In genomic region chr5:142863856-142864255, GRCh38 we compare ENCODE assay signal across 17 cellular contexts.
DNase-seq lines count a peak whose midpoint lies in the region; ATAC-seq, FAIRE-seq and TF ChIP-seq lines count a peak whose summit lies in the region.
"Had no signal": no experiment of that assay in that cellular context is flagged by ENCODE, and none has a peak within 500 bp of the region (broad histone marks: within the 10 kb centered on the region; RNA-seq: fewer than 3 reads in every experiment).

No MANE protein-coding gene starts in this region.

- dilution Hi-C loops in mammary epithelial cell (cut with HindIII; ENCODE audit: low sequenced_read_pairs), result no loop called here

- DNase-seq in MCF 10A (ENCODE audit: unreplicated experiment) (no peak), mammary epithelial cell (no peak), esophagus muscularis mucosa (ENCODE audit: extremely low spot score) (no peak), progenitor cell of endocrine pancreas (ENCODE audit: low spot score, unreplicated experiment) (no peak), GM12891 (ENCODE audit: insufficient read length, low spot score) (no peak), ascending aorta (ENCODE audit: low spot score in 2 of 2) (no peak)
- DNase-seq: activated CD4-positive, alpha-beta T cell treated with anti-CD3 and anti-CD28 coated beads for 1 hour; aorta; lower lobe of right lung; retina; upper lobe of right lung had no signal

- POLR2A ChIA-PET in MCF 10A (lab: Yijun Ruan, JAX), result interaction anchor here (1.0 to 2.3 kb wide), 2 partner anchors 93 to 143 kb away, joined by 3 to 9 read pairs; partner anchors contain the start of gene ARHGAP26

- H3K9ac ChIP-seq in mammary epithelial cell (ENCODE audit: insufficient read depth, low read length) (no peak overlapping the region), HUES64 (ENCODE audit: low read depth, low read length) (peak overlapping the region; percentile 15)

- peak overlapping the region; percentile 49 for H3K27ac Mint-ChIP-seq in MCF 10A (ENCODE audit: low read depth, unreplicated experiment)
- peak overlapping the region; percentile 43 for H3K27ac Mint-ChIP-seq in progenitor cell of endocrine pancreas

- no peaks in the 10 kb centered on the region for H3K79me2 ChIP-seq in mammary epithelial cell (ENCODE audit: insufficient read depth, low read length)

- no peak overlapping the region for H3K4me2 ChIP-seq in mammary epithelial cell (ENCODE audit: insufficient read depth, low read depth, low read length)

- H3K27ac ChIP-seq in mammary epithelial cell (ENCODE audit: insufficient read depth, low read depth, low read length), result no peak overlapping the region
- H3K27ac ChIP-seq in HUES64 (ENCODE audit: low read depth, low read length), result peak overlapping the region; percentile 80
- H3K27ac ChIP-seq in esophagus muscularis mucosa (replicated peaks in 1 of 4), result peak overlapping the region; percentile 4 to 76 (median 46)
- H3K27ac ChIP-seq in ascending aorta, result no peak overlapping the region
- H3K27ac ChIP-seq: lower lobe of right lung, RWPE1, upper lobe of right lung had no signal

- H3K27me3 Mint-ChIP-seq in MCF 10A (ENCODE audit: insufficient read depth, unreplicated experiment) (no peaks in the 10 kb centered on the region), progenitor cell of endocrine pancreas (no peaks in the 10 kb centered on the region)
- H3K27me3 Mint-ChIP-seq: dendritic cell treated with granulocyte-macrophage colony-stimulating factor and Interleukin-4, amounts not matched to agents 40 ng/mL and 50 ng/mL, for 4 days had no signal

- H3K4me1 Mint-ChIP-seq in MCF 10A (ENCODE audit: insufficient read depth, unreplicated experiment), result peaks cover 22% of the 10 kb centered on the region
- H3K4me1 Mint-ChIP-seq in progenitor cell of endocrine pancreas (ENCODE audit: low read depth), result peaks cover 40% of the 10 kb centered on the region

- H2AFZ ChIP-seq in mammary epithelial cell (ENCODE audit: low read depth, low read length), result no peak overlapping the region

- H3K36me3 Mint-ChIP-seq in MCF 10A (ENCODE audit: insufficient read depth, unreplicated experiment) (no peaks in the 10 kb centered on the region), progenitor cell of endocrine pancreas (ENCODE audit: insufficient read depth) (no peaks in the 10 kb centered on the region)

- TF ChIP-seq POLR2A in esophagus muscularis mucosa (IDR thresholded peaks at IDR 0.05; ENCODE audit: low read depth) (no peak), GM12891 (IDR thresholded peaks at IDR 0.05; ENCODE audit: low read depth, low read length) (no peak)

- intact Hi-C loops in MCF 10A (cut with micrococcal nuclease), result no loop called here
- intact Hi-C loops in mammary epithelial cell (cut with micrococcal nuclease), result no loop called here
- intact Hi-C loops in esophagus muscularis mucosa (cut with DNase I), result no loop called here
- intact Hi-C loops in ascending aorta (cut with DNase I), result loop anchor here (2.0 kb wide), 1 partner anchor 21 kb away; no protein-coding TSS in a partner anchor

- BruUV-seq in MCF 10A (replicated peaks; lab: Mats Ljungman, UMichigan) (no TSS peak), mammary epithelial cell (replicated peaks; lab: Mats Ljungman, UMichigan) (no TSS peak)

- no peak for ATAC-seq in HG02885 (IDR thresholded peaks at IDR 0.05; ENCODE audit: poor library complexity, unreplicated experiment)
- ATAC-seq: upper lobe of right lung had no signal

- H3K27me3 ChIP-seq in mammary epithelial cell (ENCODE audit: insufficient read depth, low read length) (no peaks in the 10 kb centered on the region), HUES64 (ENCODE audit: insufficient read depth, low read length) (no peaks in the 10 kb centered on the region), esophagus muscularis mucosa (no peaks in the 10 kb centered on the region), ascending aorta (no peaks in the 10 kb centered on the region)
- H3K27me3 ChIP-seq: upper lobe of right lung had no signal

- no peak for TF ChIP-seq CTCF in MCF 10A (IDR thresholded peaks at IDR 0.05; ENCODE audit: unreplicated experiment)
- no peak for TF ChIP-seq CTCF in mammary epithelial cell (conservative IDR thresholded peaks at IDR 0.05 in 1 of 2, IDR thresholded peaks at IDR 0.05 in 1 of 2; ENCODE audit: extremely low read depth in 1 of 2, insufficient read depth in 1 of 2, low read depth in 1 of 2, low read length in 2 of 2)
- no peak for TF ChIP-seq CTCF in esophagus muscularis mucosa (IDR thresholded peaks at IDR 0.05)
- no peak for TF ChIP-seq CTCF in progenitor cell of endocrine pancreas (IDR thresholded peaks at IDR 0.05; ENCODE audit: unreplicated experiment)
- no peak for TF ChIP-seq CTCF in ascending aorta (IDR thresholded peaks at IDR 0.05)

- H3K4me3 Mint-ChIP-seq in MCF 10A (ENCODE audit: unreplicated experiment) (no peak overlapping the region), progenitor cell of endocrine pancreas (ENCODE audit: low read depth) (peak overlapping the region; percentile 5)
- H3K4me3 Mint-ChIP-seq: dendritic cell treated with granulocyte-macrophage colony-stimulating factor and Interleukin-4, amounts not matched to agents 40 ng/mL and 50 ng/mL, for 4 days; nephron had no signal

- FAIRE-seq in GM12891 (lab: Jason Lieb, UNC), result no peak
- FAIRE-seq: D721Med had no signal

- no peaks in the 10 kb centered on the region for H4K20me1 ChIP-seq in mammary epithelial cell (ENCODE audit: insufficient read depth, low read length)

- H3K36me3 ChIP-seq in mammary epithelial cell (ENCODE audit: insufficient read depth, low read length) (no peaks in the 10 kb centered on the region), HUES64 (ENCODE audit: insufficient read depth, low read length) (no peaks in the 10 kb centered on the region), esophagus muscularis mucosa (no peaks in the 10 kb centered on the region), ascending aorta (no peaks in the 10 kb centered on the region)
- H3K36me3 ChIP-seq: lower lobe of right lung, upper lobe of right lung had no signal

- in situ Hi-C loops in mammary epithelial cell (cut with MboI; ENCODE audit: low sequenced_read_pairs in 2 of 2), result no loop called here

- H3K4me1 ChIP-seq in mammary epithelial cell (ENCODE audit: insufficient read depth, low read length), result peaks cover 4% of the 10 kb centered on the region
- peaks cover 54% of the 10 kb centered on the region for H3K4me1 ChIP-seq in HUES64 (ENCODE audit: insufficient read depth, low read length)
- H3K4me1 ChIP-seq in esophagus muscularis mucosa, result peaks cover 71 to 92% (median 73%) of the 10 kb centered on the region in 4 donors
- peaks cover 0 to 19% of the 10 kb centered on the region in 2 donors for H3K4me1 ChIP-seq in ascending aorta

- WGBS in mammary epithelial cell (ENCODE audit: low coverage, missing lambda C conversion rate), result 69% methylated on average over 5 of the region's 5 CpGs
- WGBS in HUES64, result 30% methylated on average over 5 of the region's 5 CpGs
- WGBS in esophagus muscularis mucosa, result 82% methylated on average over 5 of the region's 5 CpGs

- H3K9me3 Mint-ChIP-seq in MCF 10A (ENCODE audit: unreplicated experiment) (no peaks in the 10 kb centered on the region), progenitor cell of endocrine pancreas (ENCODE audit: low read depth) (no peaks in the 10 kb centered on the region)
- H3K9me3 Mint-ChIP-seq: dendritic cell treated with granulocyte-macrophage colony-stimulating factor and Interleukin-4, amounts not matched to agents 40 ng/mL and 50 ng/mL, for 4 days; nephron had no signal

- no peak overlapping the region for H3K4me3 ChIP-seq in mammary epithelial cell (replicated peaks in 1 of 3; ENCODE audit: insufficient read depth in 1 of 3, low read depth in 2 of 3, low read length in 3 of 3)
- peak overlapping the region; percentile 19 for H3K4me3 ChIP-seq in HUES64 (ENCODE audit: low read length)
- H3K4me3 ChIP-seq in esophagus muscularis mucosa, result no peak overlapping the region
- no peak overlapping the region for H3K4me3 ChIP-seq in ascending aorta
- H3K4me3 ChIP-seq: lower lobe of right lung, upper lobe of right lung had no signal

- TF ChIP-seq EP300 in esophagus muscularis mucosa (IDR thresholded peaks at IDR 0.05), result no peak

- no peaks in the 10 kb centered on the region for H3K9me3 ChIP-seq in mammary epithelial cell (replicated peaks; ENCODE audit: insufficient read depth, low read length)
- H3K9me3 ChIP-seq in HUES64 (ENCODE audit: insufficient read depth, low read depth, low read length), result no peaks in the 10 kb centered on the region
- no peaks in the 10 kb centered on the region for H3K9me3 ChIP-seq in esophagus muscularis mucosa
- no peaks in the 10 kb centered on the region for H3K9me3 ChIP-seq in ascending aorta
- H3K9me3 ChIP-seq: lower lobe of right lung, upper lobe of right lung had no signal

- CTCF ChIA-PET in MCF 10A (lab: Yijun Ruan, JAX), result interaction anchor here (0.6 to 3.9 kb wide), 13 partner anchors 8 to 151 kb away, joined by 3 to 61 read pairs (median 7); partner anchors contain the start of gene ARHGAP26
- CTCF ChIA-PET in mammary epithelial cell (lab: Charles Lee; ENCODE audit: low non-redundant PET), result interaction anchor here (0.6 kb wide), 1 partner anchor 151 kb away, joined by 3 read pairs; no protein-coding TSS in a partner anchor

TF ChIP-seq in GM12891, 5 proteins besides CTCF, POLR2A, EP300 and RAD21:
- TF ChIP-seq POU2F2 (IDR thresholded peaks at IDR 0.05; ENCODE audit: low read depth, low read length), result no peak
- no peak for TF ChIP-seq POLR2AphosphoS5 (IDR thresholded peaks at IDR 0.05; ENCODE audit: low read depth, low read length)
- no peak for TF ChIP-seq SPI1 (IDR thresholded peaks at IDR 0.05; ENCODE audit: low read depth, low read length)
- no peak for TF ChIP-seq PAX5 (IDR thresholded peaks at IDR 0.05; ENCODE audit: insufficient read depth, low read length, severe bottlenecking)
- no peak for TF ChIP-seq TAF1 (IDR thresholded peaks at IDR 0.05; ENCODE audit: low read depth, low read length)

Comparison
In these comparisons a context has a peak if more than half of its experiments do, and no peak if none do; other contexts are left out.
1. H3K27ac ChIP-seq: peak in HUES64 (single experiment) and esophagus muscularis mucosa (4 of 4); none in mammary epithelial cell (single experiment) and ascending aorta (0 of 2).